Comparison of ENCODE assay signal across 14 cellular contexts in the genomic region with DNA sequence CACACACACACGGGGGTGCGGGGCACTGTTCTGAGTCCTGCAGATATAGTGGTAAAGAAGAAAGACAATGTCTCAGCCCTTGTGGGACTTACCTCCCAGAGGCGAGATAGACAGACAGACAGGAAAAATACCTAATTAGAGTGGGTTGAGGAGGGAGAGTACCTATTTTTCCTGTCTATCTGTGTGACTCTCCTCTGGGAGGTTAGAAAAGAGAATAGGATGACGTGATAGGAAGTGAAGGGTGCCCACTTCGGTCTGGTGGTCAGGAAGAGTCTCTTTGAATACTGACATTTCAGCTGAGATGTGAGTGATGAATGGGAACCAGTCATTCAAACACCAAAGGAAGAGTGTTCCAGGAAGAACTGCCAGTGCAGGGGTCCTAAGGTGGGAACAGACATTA. TPM values are rescaled to one million over a fixed set of nuclear protein-coding genes. Genes with fewer than 3 reads are reported as not detected.
"Had no signal": no experiment of that assay in that cellular context is flagged by ENCODE, and none has a peak within 500 bp of the region (broad histone marks: within the 10 kb centered on the region; RNA-seq: fewer than 3 reads in every experiment).

No MANE protein-coding gene starts in this region.

- H3K27me3 ChIP-seq: ascending aorta, right lobe of liver, testis had no signal

- H3K4me3 Mint-ChIP-seq: nephron; stimulated activated naive CD8-positive, alpha-beta T cell treated with anti-CD3 and anti-CD28 coated beads, Interleukin-15, Interleukin-2, amounts not matched to agents 100 ng/mL and 50 ng/mL, for 24 hours; WTC11 had no signal

- ATAC-seq: heart left ventricle, right lobe of liver, WTC11 had no signal

- H3K4me3 ChIP-seq: ascending aorta, heart left ventricle, prostate gland, right lobe of liver, SK-N-MC, testis had no signal

- H3K9me3 Mint-ChIP-seq: nephron; stimulated activated naive CD8-positive, alpha-beta T cell treated with anti-CD3 and anti-CD28 coated beads, Interleukin-15, Interleukin-2, amounts not matched to agents 100 ng/mL and 50 ng/mL, for 24 hours had no signal

- H3K36me3 Mint-ChIP-seq: WTC11 had no signal

- H3K27ac ChIP-seq: ascending aorta, heart left ventricle, prostate gland, right lobe of liver, SK-N-MC, testis had no signal

- H3K9me3 ChIP-seq: ascending aorta, prostate gland, right lobe of liver, testis had no signal

- H3K27ac Mint-ChIP-seq: nephron; stimulated activated naive CD8-positive, alpha-beta T cell treated with anti-CD3 and anti-CD28 coated beads, Interleukin-15, Interleukin-2, amounts not matched to agents 100 ng/mL and 50 ng/mL, for 24 hours; WTC11 had no signal

- H3K36me3 ChIP-seq: ascending aorta, heart left ventricle, prostate gland, right lobe of liver had no signal

- H3K4me1 ChIP-seq: ascending aorta, right lobe of liver had no signal

- DNase-seq: activated CD4-positive, alpha-beta T cell treated with anti-CD3 and anti-CD28 coated beads, Interleukin-2, amount 50 U/mL, for 1 hour; activated CD8-positive, alpha-beta memory T cell treated with anti-CD3 and anti-CD28 coated beads, Interleukin-2, amount 50 U/mL, for 4 hours; effector CD4-positive, alpha-beta T cell; heart left ventricle; occipital lobe; right lobe of liver; stimulated activated CD4-positive, alpha-beta T cell treated with anti-CD3 and anti-CD28 coated beads, Interleukin-2, amount 100 ng/mL, for 24 hours; testis had no signal

RNA-seq across cellular contexts. Expression of a gene that starts 4.1 kb away (rescaled TPM):
- total RNA-seq: WTC11 had no signal
